ENCODE assay signal across 1 cellular context in genomic region chr10:71755179-71755879, GRCh38.
TF ChIP-seq lines count a peak whose summit lies in the region.

No MANE protein-coding gene starts in this region.

TF ChIP-seq in HepG2, 621 proteins besides CTCF, POLR2A, EP300 and RAD21:
- TF ChIP-seq, protein P1, sequence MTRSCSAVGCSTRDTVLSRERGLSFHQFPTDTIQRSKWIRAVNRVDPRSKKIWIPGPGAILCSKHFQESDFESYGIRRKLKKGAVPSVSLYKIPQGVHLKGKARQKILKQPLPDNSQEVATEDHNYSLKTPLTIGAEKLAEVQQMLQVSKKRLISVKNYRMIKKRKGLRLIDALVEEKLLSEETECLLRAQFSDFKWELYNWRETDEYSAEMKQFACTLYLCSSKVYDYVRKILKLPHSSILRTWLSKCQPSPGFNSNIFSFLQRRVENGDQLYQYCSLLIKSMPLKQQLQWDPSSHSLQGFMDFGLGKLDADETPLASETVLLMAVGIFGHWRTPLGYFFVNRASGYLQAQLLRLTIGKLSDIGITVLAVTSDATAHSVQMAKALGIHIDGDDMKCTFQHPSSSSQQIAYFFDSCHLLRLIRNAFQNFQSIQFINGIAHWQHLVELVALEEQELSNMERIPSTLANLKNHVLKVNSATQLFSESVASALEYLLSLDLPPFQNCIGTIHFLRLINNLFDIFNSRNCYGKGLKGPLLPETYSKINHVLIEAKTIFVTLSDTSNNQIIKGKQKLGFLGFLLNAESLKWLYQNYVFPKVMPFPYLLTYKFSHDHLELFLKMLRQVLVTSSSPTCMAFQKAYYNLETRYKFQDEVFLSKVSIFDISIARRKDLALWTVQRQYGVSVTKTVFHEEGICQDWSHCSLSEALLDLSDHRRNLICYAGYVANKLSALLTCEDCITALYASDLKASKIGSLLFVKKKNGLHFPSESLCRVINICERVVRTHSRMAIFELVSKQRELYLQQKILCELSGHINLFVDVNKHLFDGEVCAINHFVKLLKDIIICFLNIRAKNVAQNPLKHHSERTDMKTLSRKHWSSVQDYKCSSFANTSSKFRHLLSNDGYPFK (CRISPR knock-in tag; IDR thresholded peaks at IDR 0.05; ENCODE audit: borderline replicate concordance): peak; percentile 23; the same call in 1 of the 2 replicates
- TF ChIP-seq GTF3A (CRISPR knock-in tag; conservative IDR thresholded peaks at IDR 0.05): no peak
